ENCODE assay signal across 21 cellular contexts in the genomic region with DNA sequence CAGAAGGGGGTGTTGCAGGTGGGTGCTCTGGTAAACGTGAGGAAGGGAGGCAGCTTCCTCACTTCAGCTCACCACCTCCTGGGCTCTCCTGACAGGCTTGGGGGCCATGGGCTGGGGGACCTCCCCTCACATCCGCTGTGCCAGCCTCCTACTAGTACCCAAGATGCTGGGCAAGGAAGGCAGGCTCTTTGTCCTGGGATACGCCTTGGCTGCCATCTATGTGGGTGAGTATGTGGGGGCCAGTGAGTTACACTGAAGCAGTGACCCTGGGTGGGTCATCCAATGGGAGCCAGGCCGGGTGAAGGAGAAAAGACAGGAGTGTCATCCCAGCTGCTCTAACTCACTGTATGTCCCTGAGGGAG. TPM values are rescaled to one million over a fixed set of nuclear protein-coding genes. Genes with fewer than 3 reads are reported as not detected.
DNase-seq lines count a peak whose midpoint lies in the region; ATAC-seq, FAIRE-seq and TF ChIP-seq lines count a peak whose summit lies in the region.
"Had no signal": no experiment of that assay in that cellular context is flagged by ENCODE, and none has a peak within 500 bp of the region (broad histone marks: within the 10 kb centered on the region; RNA-seq: fewer than 3 reads in every experiment).

No MANE protein-coding gene starts in this region.

- POLR2A ChIA-PET in A549 (lab: Yijun Ruan, JAX): no interaction called here
- POLR2A ChIA-PET in PC-3 (lab: Charles Lee; ENCODE audit: unreplicated experiment): interaction anchor here (0.5 kb wide), 1 partner anchor 945 kb away, joined by 30 read pairs; no protein-coding TSS in a partner anchor
- POLR2A ChIA-PET in H1 (lab: Charles Lee; ENCODE audit: partially characterized antibody): interaction anchor here (1.6 to 8.8 kb wide), 2 partner anchors 19 to 26 kb away, joined by 3 to 60 read pairs; no protein-coding TSS in a partner anchor

- H2AFZ ChIP-seq in PC-3 (ENCODE audit: low read length): no peak overlapping the region; the same call in 1 of the 2 replicates
- H2AFZ ChIP-seq in H1 (ENCODE audit: low read length): no peak overlapping the region

- H3K4me3 Mint-ChIP-seq in chondrocyte (ENCODE audit: unreplicated experiment): no peak overlapping the region
- H3K4me3 Mint-ChIP-seq: CD4-positive, CD25-positive, alpha-beta regulatory T cell had no signal

- ATAC-seq in A549: no peak
- no peak for ATAC-seq in PC-3
- no peak for ATAC-seq in HG03025 (IDR thresholded peaks at IDR 0.05; ENCODE audit: low FRiP score, unreplicated experiment)

- no peaks in the 10 kb centered on the region for H3K23me2 ChIP-seq in H1 (ENCODE audit: low read depth, low read length)

- H4K8ac ChIP-seq in H1 (ENCODE audit: extremely low read depth, insufficient read depth, low read length): no peak overlapping the region

- peak overlapping the region; percentile 19 to 66; a peak in 4 of 6 replicates for H3K27ac ChIP-seq in A549
- peak overlapping the region; percentile 44 for H3K27ac ChIP-seq in PC-3 (ENCODE audit: low read length)
- no peak overlapping the region for H3K27ac ChIP-seq in H1 (ENCODE audit: low read depth, low read length)
- H3K27ac ChIP-seq in neutrophil: peak overlapping the region; percentile 49
- H3K27ac ChIP-seq: KMS-11, SJSA1 had no signal

- no peak overlapping the region for H3K4me3 ChIP-seq in A549
- no peak overlapping the region for H3K4me3 ChIP-seq in PC-3 (ENCODE audit: low read length)
- H3K4me3 ChIP-seq in H1 (ENCODE audit: extremely low read depth in 1 of 4, insufficient read depth in 2 of 4, low read depth in 3 of 4, low read length in 4 of 4): no peak overlapping the region
- H3K4me3 ChIP-seq in neutrophil (ENCODE audit: low read depth in 1 of 2, low read length in 1 of 2): no peak overlapping the region
- H3K4me3 ChIP-seq: SJSA1 had no signal

- TF ChIP-seq CTCF in A549 (IDR thresholded peaks at IDR 0.05) (no peak), PC-3 (conservative IDR thresholded peaks at IDR 0.05; ENCODE audit: low read depth, low read length) (no peak), H1 (IDR thresholded peaks at IDR 0.05; ENCODE audit: control extremely low read depth in 1 of 3, insufficient read depth in 1 of 3, low read depth in 1 of 3, low read length in 3 of 3) (no peak), neutrophil (IDR thresholded peaks at IDR 0.05) (no peak), chondrocyte (IDR thresholded peaks at IDR 0.05) (no peak)

- H3K36me3 ChIP-seq in PC-3 (ENCODE audit: low read depth, low read length) (no peaks in the 10 kb centered on the region), H1 (ENCODE audit: control insufficient read depth in 2 of 4, insufficient read depth in 4 of 4, low read length in 3 of 4) (no peaks in the 10 kb centered on the region), neutrophil (no peaks in the 10 kb centered on the region)
- H3K36me3 ChIP-seq: SJSA1 had no signal

- no peaks in the 10 kb centered on the region; the same call in 1 of the 2 replicates for H3K79me1 ChIP-seq in H1 (ENCODE audit: low read depth, low read length)

- no peak overlapping the region for H2BK120ac ChIP-seq in H1 (replicated peaks; ENCODE audit: low read depth, low read length)

- no peak overlapping the region for H2BK5ac ChIP-seq in H1 (ENCODE audit: low read depth, low read length)

- H3K4me1 ChIP-seq in A549: peaks cover 34% of the 10 kb centered on the region
- H3K4me1 ChIP-seq in PC-3 (ENCODE audit: insufficient read depth, low read length): peaks cover 18% of the 10 kb centered on the region
- H3K4me1 ChIP-seq in H1 (replicated peaks in 1 of 4; ENCODE audit: control insufficient read depth in 3 of 4, insufficient read depth in 4 of 4, low read length in 3 of 4): no peaks in the 10 kb centered on the region
- peaks cover 26 to 28% of the 10 kb centered on the region in 2 experiments for H3K4me1 ChIP-seq in neutrophil (ENCODE audit: control insufficient read depth in 1 of 2, insufficient read depth in 1 of 2, low read depth in 1 of 2, low read length in 1 of 2)
- H3K4me1 ChIP-seq: SJSA1 had no signal

- H3K9me3 Mint-ChIP-seq in chondrocyte (ENCODE audit: low read depth): no peaks in the 10 kb centered on the region
- H3K9me3 Mint-ChIP-seq: CD4-positive, CD25-positive, alpha-beta regulatory T cell had no signal

- no peak overlapping the region for H3K56ac ChIP-seq in H1 (replicated peaks; ENCODE audit: insufficient read length, low read depth, low read length)

- no peak overlapping the region for H4K5ac ChIP-seq in H1 (ENCODE audit: insufficient read length, low read depth, low read length)

- DNase-seq in A549 (ENCODE audit: low read depth in 1 of 2, low spot score in 1 of 2): no peak
- no peak for DNase-seq in PC-3
- no peak for DNase-seq in H1 (ENCODE audit: low read depth in 1 of 2, low spot score in 2 of 2)
- no peak for DNase-seq in NOMO-1 treated with DMSO at 0.1 percent for 48 hours (lab: John Stamatoyannopoulos, UW; ENCODE audit: unreplicated experiment)
- no peak for DNase-seq in erythroblast (lab: John Stamatoyannopoulos, UW)
- DNase-seq in chondrocyte (ENCODE audit: low spot score): no peak
- DNase-seq: Caco-2; CD4-positive, CD25-positive, alpha-beta regulatory T cell; DMS153; H7; NCI-H1105; NCI-H1694; NCI-H2107; NCI-H2227 treated with DMSO at 0.1 percent for 48 hours; NCI-H524 treated with DMSO at 0.1 percent for 48 hours had no signal

- H3K14ac ChIP-seq in H1 (ENCODE audit: insufficient read length): no peak overlapping the region

- no peak overlapping the region for H3K18ac ChIP-seq in H1 (ENCODE audit: extremely low read depth, low read length)

- H3K9me3 ChIP-seq in A549 (no peaks in the 10 kb centered on the region), PC-3 (ENCODE audit: low read length) (no peaks in the 10 kb centered on the region), H1 (ENCODE audit: insufficient read depth in 2 of 2, low read depth in 1 of 2, low read length in 1 of 2) (no peaks in the 10 kb centered on the region), neutrophil (no peaks in the 10 kb centered on the region)
- H3K9me3 ChIP-seq: Caco-2, SJSA1 had no signal

- H3K27ac Mint-ChIP-seq in chondrocyte (ENCODE audit: unreplicated experiment): no peak overlapping the region

- intact Hi-C loops in PC-3 (cut with micrococcal nuclease): no loop called here

- H3K23ac ChIP-seq in H1 (ENCODE audit: insufficient read length): no peak overlapping the region

- no TSS peak for BruUV-seq in PC-3 (replicated peaks; lab: Mats Ljungman, UMichigan)

- H3K36me3 Mint-ChIP-seq in chondrocyte (ENCODE audit: low read depth): no peaks in the 10 kb centered on the region
- H3K36me3 Mint-ChIP-seq: CD4-positive, CD25-positive, alpha-beta regulatory T cell had no signal

- H2AK5ac ChIP-seq in H1 (ENCODE audit: low read depth, low read length): no peak overlapping the region

- WGBS in A549 (ENCODE audit: missing lambda C conversion rate): 86% methylated on average over 4 of the region's 4 CpGs
- 76% methylated on average over 4 of the region's 4 CpGs; no CpG with 5 or more reads in 1 of the 2 experiments for WGBS in H1 (ENCODE audit: extremely low coverage in 1 of 2, insufficient coverage in 1 of 2, insufficient read length in 1 of 2, insufficient replicate concordance in 2 of 2, low coverage in 1 of 2, low lambda C conversion rate in 2 of 2, missing lambda C conversion rate in 1 of 2), 2 experiments

- TF ChIP-seq RAD21 in A549 (conservative IDR thresholded peaks at IDR 0.05 in 1 of 2, IDR thresholded peaks at IDR 0.05 in 1 of 2) (no peak), H1 (IDR thresholded peaks at IDR 0.05 in 1 of 2, conservative IDR thresholded peaks at IDR 0.05 in 1 of 2; ENCODE audit: low read depth in 2 of 2, low read length in 2 of 2) (no peak)

- H2BK12ac ChIP-seq in H1 (ENCODE audit: low read depth, low read length): no peak overlapping the region

- H3K27me3 Mint-ChIP-seq in chondrocyte (ENCODE audit: low read depth): peaks cover 4% of the 10 kb centered on the region

- FAIRE-seq in A549 (lab: Jason Lieb, UNC) (no peak), H1 (lab: Jason Lieb, UNC) (no peak)

- no peak for TF ChIP-seq EP300 in A549 (IDR thresholded peaks at IDR 0.05)
- no peak for TF ChIP-seq EP300 in H1 (IDR thresholded peaks at IDR 0.05; ENCODE audit: borderline replicate concordance in 1 of 2, low read depth in 2 of 2, low read length in 2 of 2)

- H3K4me2 ChIP-seq in A549: peak overlapping the region; percentile 45
- peak overlapping the region; percentile 32 for H3K4me2 ChIP-seq in PC-3 (ENCODE audit: low read length)
- H3K4me2 ChIP-seq in H1 (ENCODE audit: insufficient read depth in 1 of 2, low read depth in 2 of 2, low read length in 2 of 2): no peak overlapping the region
- H3K4me2 ChIP-seq: KMS-11 had no signal

- TF ChIP-seq POLR2A in A549 (IDR thresholded peaks at IDR 0.05; ENCODE audit: low read length) (no peak), H1 (IDR thresholded peaks at IDR 0.05; ENCODE audit: control extremely low read depth in 1 of 2, low read depth in 2 of 2, low read length in 2 of 2) (no peak), erythroblast (IDR thresholded peaks at IDR 0.05; ENCODE audit: low read length) (no peak)

- H2BK20ac ChIP-seq in H1 (ENCODE audit: low read length): no peak overlapping the region

- no peaks in the 10 kb centered on the region for H3K9me2 ChIP-seq in PC-3 (replicated peaks; ENCODE audit: low read length)

- H4K91ac ChIP-seq in H1 (replicated peaks; ENCODE audit: insufficient read length, low read length): no peak overlapping the region

- CTCF ChIA-PET in A549 (lab: Yijun Ruan, JAX): interaction anchor here (1.4 to 1.8 kb wide), 3 partner anchors 46 to 369 kb away, joined by 3 to 4 read pairs (median 4); a partner anchor contains a TSS
- CTCF ChIA-PET in PC-3 (lab: Charles Lee): interaction anchor here (0.6 to 1.6 kb wide), 5 partner anchors 12 to 957 kb away, joined by 3 to 9 read pairs (median 4); a partner anchor contains a TSS
- CTCF ChIA-PET in H1 (lab: Charles Lee; ENCODE audit: partially characterized antibody): interaction anchor here (1.2 to 32.4 kb wide), 9 partner anchors 8 to 52 kb away, joined by 3 to 907 read pairs (median 11); a partner anchor contains a TSS

- H3K4ac ChIP-seq in H1 (replicated peaks; ENCODE audit: insufficient read length, low read depth, low read length): no peak overlapping the region

- H3F3A ChIP-seq in PC-3 (ENCODE audit: low read length, unreplicated experiment): no peaks in the 10 kb centered on the region

- H3K9ac ChIP-seq in PC-3 (ENCODE audit: low read length) (no peak overlapping the region), H1 (replicated peaks in 1 of 4; ENCODE audit: extremely low read depth in 1 of 4, low read depth in 3 of 4, low read length in 3 of 4) (no peak overlapping the region)
- H3K9ac ChIP-seq: KMS-11 had no signal

- H3K4me1 Mint-ChIP-seq in chondrocyte (ENCODE audit: low read depth): peaks cover 4% of the 10 kb centered on the region

- H3K27me3 ChIP-seq in PC-3 (ENCODE audit: low read length): no peaks in the 10 kb centered on the region
- H3K27me3 ChIP-seq in H1 (replicated peaks in 1 of 4; ENCODE audit: control insufficient read depth in 3 of 4, extremely low read depth in 1 of 4, insufficient read depth in 3 of 4, low read length in 3 of 4): peaks cover 0 to 2% (median 0%) of the 10 kb centered on the region in 4 experiments; a peak in 3 of 7 replicates
- H3K27me3 ChIP-seq in neutrophil: no peaks in the 10 kb centered on the region

- peak overlapping the region; percentile 63; the same call in 1 of the 2 replicates for H2BK15ac ChIP-seq in H1 (ENCODE audit: low read length)

- H4K20me1 ChIP-seq in PC-3 (ENCODE audit: low read length): no peaks in the 10 kb centered on the region
- no peaks in the 10 kb centered on the region for H4K20me1 ChIP-seq in H1 (replicated peaks in 1 of 2; ENCODE audit: control insufficient read depth in 1 of 2, insufficient read depth in 2 of 2, low read length in 2 of 2)

- no peaks in the 10 kb centered on the region for H3K79me2 ChIP-seq in PC-3 (ENCODE audit: low read length)
- no peaks in the 10 kb centered on the region for H3K79me2 ChIP-seq in H1 (ENCODE audit: control insufficient read depth in 1 of 2, insufficient read depth in 2 of 2, low read length in 2 of 2)

RNA-seq across cellular contexts. Expression of a gene that starts 5.7 kb away (rescaled TPM):
- polyA plus RNA-seq in A549 (2011; rRNA removed) (0.06 TPM in 1 of 2 replicates, not detected in the other), A549 (2017; fragmentation: RNase III; extraction: RNeasy Plus Mini Kit Qiagen cat#74134 plus additional on column Dnase treatment) (not detected in 3 replicates), H1 (2011; rRNA removed) (0.03 TPM in 1 of 2 replicates, not detected in the other)
- 0.03 and 0.04 TPM in 2 replicates for polyA plus RNA-seq in A549 (2012; cell fraction: cytosol; rRNA removed)
- 0.08 TPM in 1 of 2 replicates, not detected in the other for polyA plus RNA-seq in A549 (2012; cell fraction: nucleus; rRNA removed)
- polyA minus RNA-seq in A549 (2011; rRNA and poly(A)+ RNA removed): 0.25 TPM in 1 of 2 replicates, not detected in the other
- total RNA-seq in PC-3 (2014; rRNA removed) (not detected in 2 replicates), chondrocyte (not detected in 3 replicates)
- total RNA-seq in H1 (2021; fragmentation: NEBNext Ultra II Directional; extraction: Animal tissue kit (Norgen Biotek cat#: 25700)): not detected in 2 replicates
- polyA plus RNA-seq in H1 (2011; cell fraction: cytosol; rRNA removed): not detected
- 0.24 TPM for polyA plus RNA-seq in H1 (2011; cell fraction: nucleus; rRNA removed)
- polyA plus RNA-seq in H1 (2012, experiment 1 of 2): 0.08 TPM in 1 of 4 replicates, not detected in the others
- polyA plus RNA-seq in H1 (2012, experiment 2 of 2): not detected
- 0.06 TPM for polyA plus RNA-seq in H1 (2013, experiment 1 of 2)
- not detected for polyA plus RNA-seq in H1 (2013, experiment 2 of 2)
- polyA minus RNA-seq in H1 (2011; rRNA and poly(A)+ RNA removed): not detected in 2 replicates
- not detected for polyA minus RNA-seq in H1 (2011; cell fraction: cytosol; rRNA and poly(A)+ RNA removed)
- not detected for polyA minus RNA-seq in H1 (2011; cell fraction: nucleus; rRNA and poly(A)+ RNA removed)
- total RNA-seq: A673, Caco-2, H7, RPMI7951, SJSA1 had no signal
- polyA plus RNA-seq: CD4-positive, CD25-positive, alpha-beta regulatory T cell had no signal

RNA-seq across cellular contexts. Expression of a gene that starts 5.7 kb away (rescaled TPM):
- polyA plus RNA-seq in A549 (2011; rRNA removed): 1.0 and 1.5 TPM in 2 replicates
- polyA plus RNA-seq in A549 (2012; cell fraction: cytosol; rRNA removed): 0.63 and 0.76 TPM in 2 replicates
- polyA plus RNA-seq in A549 (2012; cell fraction: nucleus; rRNA removed): 6.2 and 11.1 TPM in 2 replicates
- 0.23 to 0.46 TPM (median 0.43 TPM) in 3 replicates for polyA plus RNA-seq in A549 (2017; fragmentation: RNase III; extraction: RNeasy Plus Mini Kit Qiagen cat#74134 plus additional on column Dnase treatment)
- polyA minus RNA-seq in A549 (2011; rRNA and poly(A)+ RNA removed): 0.73 and 0.83 TPM in 2 replicates
- total RNA-seq in PC-3 (2014; rRNA removed): 0.18 and 3.0 TPM in 2 replicates
- total RNA-seq in H1 (2021; fragmentation: NEBNext Ultra II Directional; extraction: Animal tissue kit (Norgen Biotek cat#: 25700)): 0.43 TPM in 1 of 2 replicates, not detected in the other
- polyA plus RNA-seq in H1 (2011; rRNA removed): 1.7 and 2.1 TPM in 2 replicates
- polyA plus RNA-seq in H1 (2011; cell fraction: cytosol; rRNA removed): 1.9 TPM
- 10.2 TPM for polyA plus RNA-seq in H1 (2011; cell fraction: nucleus; rRNA removed)
- 0.26 to 1.0 TPM (median 0.74 TPM) in 4 replicates for polyA plus RNA-seq in H1 (2012, experiment 1 of 2)
- 0.13 TPM for polyA plus RNA-seq in H1 (2012, experiment 2 of 2)
- polyA plus RNA-seq in H1 (2013, experiment 1 of 2): 0.53 TPM
- polyA plus RNA-seq in H1 (2013, experiment 2 of 2): 0.26 TPM
- polyA minus RNA-seq in H1 (2011; rRNA and poly(A)+ RNA removed): 0.07 and 1.6 TPM in 2 replicates
- polyA minus RNA-seq in H1 (2011; cell fraction: cytosol; rRNA and poly(A)+ RNA removed): not detected
- 0.30 TPM for polyA minus RNA-seq in H1 (2011; cell fraction: nucleus; rRNA and poly(A)+ RNA removed)
- total RNA-seq in chondrocyte: 0.30 to 0.36 TPM (median 0.36 TPM) in 3 replicates
- total RNA-seq: RPMI7951, SJSA1 had no signal
- polyA plus RNA-seq: CD4-positive, CD25-positive, alpha-beta regulatory T cell had no signal

RNA-seq across cellular contexts. Expression of a gene that starts 11.8 kb away (rescaled TPM):
- polyA plus RNA-seq in A549 (2011; rRNA removed) (25.6 and 33.6 TPM in 2 replicates), A549 (2017; fragmentation: RNase III; extraction: RNeasy Plus Mini Kit Qiagen cat#74134 plus additional on column Dnase treatment) (33.0 to 35.2 TPM (median 34.2 TPM) in 3 replicates), H1 (2011; rRNA removed) (37.6 and 51.2 TPM in 2 replicates)
- polyA plus RNA-seq in A549 (2012; cell fraction: cytosol; rRNA removed): 48.4 and 71.3 TPM in 2 replicates
- polyA plus RNA-seq in A549 (2012; cell fraction: nucleus; rRNA removed): 165 and 205 TPM in 2 replicates
- polyA minus RNA-seq in A549 (2011; rRNA and poly(A)+ RNA removed): 66.5 and 71.0 TPM in 2 replicates
- total RNA-seq in PC-3 (2014; rRNA removed) (334 and 384 TPM in 2 replicates), chondrocyte (73.7 to 91.1 TPM (median 75.2 TPM) in 3 replicates)
- total RNA-seq in H1 (2021; fragmentation: NEBNext Ultra II Directional; extraction: Animal tissue kit (Norgen Biotek cat#: 25700)): 32.2 and 32.9 TPM in 2 replicates
- 30.7 TPM for polyA plus RNA-seq in H1 (2011; cell fraction: cytosol; rRNA removed)
- polyA plus RNA-seq in H1 (2011; cell fraction: nucleus; rRNA removed): 105 TPM
- polyA plus RNA-seq in H1 (2012, experiment 1 of 2): 19.9 to 42.2 TPM (median 37.8 TPM) in 4 replicates
- 40.9 TPM for polyA plus RNA-seq in H1 (2012, experiment 2 of 2)
- polyA plus RNA-seq in H1 (2013, experiment 1 of 2): 29.2 TPM
- 29.2 TPM for polyA plus RNA-seq in H1 (2013, experiment 2 of 2)
- polyA minus RNA-seq in H1 (2011; rRNA and poly(A)+ RNA removed): 40.1 and 41.1 TPM in 2 replicates
- polyA minus RNA-seq in H1 (2011; cell fraction: cytosol; rRNA and poly(A)+ RNA removed): 45.4 TPM
- polyA minus RNA-seq in H1 (2011; cell fraction: nucleus; rRNA and poly(A)+ RNA removed): 30.4 TPM

RNA-seq across cellular contexts. Expression of a gene that starts 24.3 kb away (rescaled TPM):
- 3.1 and 4.9 TPM in 2 replicates for polyA plus RNA-seq in A549 (2011; rRNA removed)
- 5.3 and 7.4 TPM in 2 replicates for polyA plus RNA-seq in A549 (2012; cell fraction: cytosol; rRNA removed)
- 6.7 and 7.0 TPM in 2 replicates for polyA plus RNA-seq in A549 (2012; cell fraction: nucleus; rRNA removed)
- polyA plus RNA-seq in A549 (2017; fragmentation: RNase III; extraction: RNeasy Plus Mini Kit Qiagen cat#74134 plus additional on column Dnase treatment): 6.1 to 8.7 TPM (median 7.5 TPM) in 3 replicates
- polyA minus RNA-seq in A549 (2011; rRNA and poly(A)+ RNA removed): 4.5 and 5.9 TPM in 2 replicates
- total RNA-seq in PC-3 (2014; rRNA removed): 36.7 and 37.4 TPM in 2 replicates
- total RNA-seq in H1 (2021; fragmentation: NEBNext Ultra II Directional; extraction: Animal tissue kit (Norgen Biotek cat#: 25700)): 18.5 and 21.9 TPM in 2 replicates
- polyA plus RNA-seq in H1 (2011; rRNA removed): 23.2 and 23.9 TPM in 2 replicates
- 21.9 TPM for polyA plus RNA-seq in H1 (2011; cell fraction: cytosol; rRNA removed)
- polyA plus RNA-seq in H1 (2011; cell fraction: nucleus; rRNA removed): 30.6 TPM
- 19.2 to 24.8 TPM (median 23.5 TPM) in 4 replicates for polyA plus RNA-seq in H1 (2012, experiment 1 of 2)
- 37.0 TPM for polyA plus RNA-seq in H1 (2012, experiment 2 of 2)
- polyA plus RNA-seq in H1 (2013, experiment 1 of 2): 27.7 TPM
- polyA plus RNA-seq in H1 (2013, experiment 2 of 2): 31.5 TPM
- polyA minus RNA-seq in H1 (2011; rRNA and poly(A)+ RNA removed): 13.4 and 16.4 TPM in 2 replicates
- 10.6 TPM for polyA minus RNA-seq in H1 (2011; cell fraction: cytosol; rRNA and poly(A)+ RNA removed)
- 8.8 TPM for polyA minus RNA-seq in H1 (2011; cell fraction: nucleus; rRNA and poly(A)+ RNA removed)
- 8.9 to 10.6 TPM (median 9.7 TPM) in 3 replicates for total RNA-seq in chondrocyte

RNA-seq across cellular contexts. Expression of a gene that starts 36.7 kb away (rescaled TPM):
- polyA plus RNA-seq in A549 (2011; rRNA removed): 20.5 and 20.8 TPM in 2 replicates
- polyA plus RNA-seq in A549 (2012; cell fraction: cytosol; rRNA removed): 28.8 and 32.2 TPM in 2 replicates
- 60.8 and 82.4 TPM in 2 replicates for polyA plus RNA-seq in A549 (2012; cell fraction: nucleus; rRNA removed)
- 24.7 to 30.7 TPM (median 29.0 TPM) in 3 replicates for polyA plus RNA-seq in A549 (2017; fragmentation: RNase III; extraction: RNeasy Plus Mini Kit Qiagen cat#74134 plus additional on column Dnase treatment)
- polyA minus RNA-seq in A549 (2011; rRNA and poly(A)+ RNA removed): 25.1 and 30.3 TPM in 2 replicates
- total RNA-seq in PC-3 (2014; rRNA removed): 39.7 and 59.1 TPM in 2 replicates
- total RNA-seq in H1 (2021; fragmentation: NEBNext Ultra II Directional; extraction: Animal tissue kit (Norgen Biotek cat#: 25700)): 22.1 and 24.5 TPM in 2 replicates
- 36.9 and 38.3 TPM in 2 replicates for polyA plus RNA-seq in H1 (2011; rRNA removed)
- polyA plus RNA-seq in H1 (2011; cell fraction: cytosol; rRNA removed): 28.7 TPM
- 38.2 TPM for polyA plus RNA-seq in H1 (2011; cell fraction: nucleus; rRNA removed)
- polyA plus RNA-seq in H1 (2012, experiment 1 of 2): 11.5 to 24.0 TPM (median 20.2 TPM) in 4 replicates
- 15.2 TPM for polyA plus RNA-seq in H1 (2012, experiment 2 of 2)
- polyA plus RNA-seq in H1 (2013, experiment 1 of 2): 8.9 TPM
- 9.4 TPM for polyA plus RNA-seq in H1 (2013, experiment 2 of 2)
- 16.1 and 19.4 TPM in 2 replicates for polyA minus RNA-seq in H1 (2011; rRNA and poly(A)+ RNA removed)
- 22.2 TPM for polyA minus RNA-seq in H1 (2011; cell fraction: cytosol; rRNA and poly(A)+ RNA removed)
- polyA minus RNA-seq in H1 (2011; cell fraction: nucleus; rRNA and poly(A)+ RNA removed): 19.9 TPM
- 34.8 to 42.9 TPM (median 41.1 TPM) in 3 replicates for total RNA-seq in chondrocyte

Comparison
In these comparisons a context has a peak if more than half of its experiments do, and no peak if none do; other contexts are left out.
1. H3K4me2 ChIP-seq: peak in A549 (single experiment) and PC-3 (single experiment); none in H1 (0 of 2).